ENCODE assay signal across 5 cellular contexts in the genomic region with DNA sequence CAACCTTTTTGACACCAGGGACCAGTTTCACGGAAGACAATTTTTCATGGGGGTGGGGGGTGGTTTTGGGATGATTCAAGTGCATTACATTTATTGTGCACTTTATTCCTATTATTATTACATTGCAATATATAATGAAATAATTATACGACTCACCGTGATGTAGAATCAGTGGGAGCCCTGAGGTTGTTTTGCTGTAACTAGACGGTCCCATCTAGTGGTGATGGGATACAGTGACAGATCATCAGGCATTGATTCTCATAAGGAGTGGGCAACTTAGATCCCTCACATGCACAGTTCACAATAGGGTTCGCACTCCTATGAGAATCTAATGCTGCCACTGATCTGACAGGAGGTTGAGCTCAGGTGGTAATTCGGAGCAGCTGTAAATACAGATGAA. TPM values are rescaled to one million over a fixed set of nuclear protein-coding genes. Genes with fewer than 3 reads are reported as not detected.
"Had no signal": no experiment of that assay in that cellular context is flagged by ENCODE, and none has a peak within 500 bp of the region (broad histone marks: within the 10 kb centered on the region; RNA-seq: fewer than 3 reads in every experiment).

No MANE protein-coding gene starts in this region.

RNA-seq across cellular contexts. Expression of gene FOXL2, which starts 24.5 kb away (rescaled TPM):
- total RNA-seq: left ventricle myocardium superior; naive thymus-derived CD4-positive, alpha-beta T cell; smooth muscle cell had no signal
- polyA plus RNA-seq: heart right ventricle; naive thymus-derived CD4-positive, alpha-beta T cell; smooth muscle cell had no signal

RNA-seq across cellular contexts. Expression of gene FOXL2NB, which starts 24.6 kb away (rescaled TPM):
- total RNA-seq: cardiac septum; left ventricle myocardium superior; naive thymus-derived CD4-positive, alpha-beta T cell; smooth muscle cell had no signal
- polyA plus RNA-seq: naive thymus-derived CD4-positive, alpha-beta T cell; smooth muscle cell had no signal
